Comparison of ENCODE assay signal across 8 cellular contexts in genomic region chr10:102394801-102395676, GRCh38. TPM values are rescaled to one million over a fixed set of nuclear protein-coding genes. Genes with fewer than 3 reads are reported as not detected.
A peak's percentile ranks its signal among the peaks of the same experiment; 100 is the strongest.
DNase-seq lines count a peak whose midpoint lies in the region; ATAC-seq and TF ChIP-seq lines count a peak whose summit lies in the region.

No MANE protein-coding gene starts in this region.

- POLR2A ChIA-PET in activated CD4-positive, alpha-beta T cell treated with anti-CD3 and anti-CD28 coated beads, Interleukin-2, amount 10 ng/mL, durations not matched to agents 7 days and 5 days (lab: Charles Lee) = interaction anchor here (0.6 kb wide), 2 partner anchors 55 to 1097 kb away, joined by 3 to 5 read pairs; no protein-coding TSS in a partner anchor

- peaks cover 51% of the 10 kb centered on the region for H3K4me1 Mint-ChIP-seq in activated CD4-positive, alpha-beta T cell treated with anti-CD3 and anti-CD28 coated beads, Interleukin-2, amount 10 ng/mL, durations not matched to agents 7 days and 5 days

- CTCF ChIA-PET in activated CD4-positive, alpha-beta T cell treated with anti-CD3 and anti-CD28 coated beads, Interleukin-2, amount 10 ng/mL, durations not matched to agents 7 days and 5 days (lab: Charles Lee) = interaction anchor here (0.7 to 9.2 kb wide), 22 partner anchors 8 to 244 kb away, joined by 3 to 118 read pairs (median 9); partner anchors contain the start of genes ACTR1A, CUEDC2, ELOVL3 and FBXL15

- DNase-seq in GM12864 (ENCODE audit: low read depth) (peak; percentile 55), NCI-H2196 (lab: John Stamatoyannopoulos, UW; ENCODE audit: unreplicated experiment) (peak; percentile 64), coronary artery (ENCODE audit: low spot score) (peak; percentile 93), left lobe of liver (ENCODE audit: low spot score) (peak; percentile 88), NCI-H524 treated with DMSO at 0.1 percent for 48 hours (lab: John Stamatoyannopoulos, UW) (no peak)
- DNase-seq in activated CD4-positive, alpha-beta T cell treated with anti-CD3 and anti-CD28 coated beads, Interleukin-2, amount 10 ng/mL, durations not matched to agents 7 days and 5 days = peak; percentile 89
- peak; percentile 93 to 94 for DNase-seq in stimulated activated CD4-positive, alpha-beta T cell treated with anti-CD3 and anti-CD28 coated beads, Interleukin-1b, Interleukin-23, amount 100 ng/mL, for 4 hours (ENCODE audit: low read depth in 2 of 2)

- peak overlapping the region; percentile 70 for H3K4me3 ChIP-seq in GM12864 (ENCODE audit: low read depth, low read length)
- H3K4me3 ChIP-seq in coronary artery = peak overlapping the region; percentile 90

- peak overlapping the region; percentile 97 to 98 for H3K27ac ChIP-seq in coronary artery

- ATAC-seq in HG02763 (IDR thresholded peaks at IDR 0.05; ENCODE audit: unreplicated experiment) (peak; percentile 25), left lobe of liver (peak; percentile 70)

- peak overlapping the region; percentile 96 for H3K27ac Mint-ChIP-seq in activated CD4-positive, alpha-beta T cell treated with anti-CD3 and anti-CD28 coated beads, Interleukin-2, amount 10 ng/mL, durations not matched to agents 7 days and 5 days

- no peaks in the 10 kb centered on the region for H3K9me3 Mint-ChIP-seq in activated CD4-positive, alpha-beta T cell treated with anti-CD3 and anti-CD28 coated beads, Interleukin-2, amount 10 ng/mL, durations not matched to agents 7 days and 5 days

- no peak for TF ChIP-seq CTCF in GM12864 (IDR thresholded peaks at IDR 0.05; ENCODE audit: low read depth, low read length, missing control alignments)
- no peak for TF ChIP-seq CTCF in coronary artery (IDR thresholded peaks at IDR 0.05)

- peak overlapping the region; percentile 92 for H3K4me3 Mint-ChIP-seq in activated CD4-positive, alpha-beta T cell treated with anti-CD3 and anti-CD28 coated beads, Interleukin-2, amount 10 ng/mL, durations not matched to agents 7 days and 5 days

- H3K36me3 Mint-ChIP-seq in activated CD4-positive, alpha-beta T cell treated with anti-CD3 and anti-CD28 coated beads, Interleukin-2, amount 10 ng/mL, durations not matched to agents 7 days and 5 days (ENCODE audit: low read depth) = peaks cover 23% of the 10 kb centered on the region

- no peaks in the 10 kb centered on the region for H3K27me3 Mint-ChIP-seq in activated CD4-positive, alpha-beta T cell treated with anti-CD3 and anti-CD28 coated beads, Interleukin-2, amount 10 ng/mL, durations not matched to agents 7 days and 5 days

RNA-seq across cellular contexts. Expression of gene NFKB2, which starts 0.5 kb away (rescaled TPM):
- total RNA-seq in activated CD4-positive, alpha-beta T cell treated with anti-CD3 and anti-CD28 coated beads, Interleukin-2, amount 10 ng/mL, durations not matched to agents 7 days and 5 days = 10 to 100 TPM; 74.8 to 81.8 TPM
- total RNA-seq in left lobe of liver = 9.0 TPM

RNA-seq across cellular contexts. Expression of gene PSD, which starts 23.5 kb away (rescaled TPM):
- total RNA-seq in activated CD4-positive, alpha-beta T cell treated with anti-CD3 and anti-CD28 coated beads, Interleukin-2, amount 10 ng/mL, durations not matched to agents 7 days and 5 days = 1 to 10 TPM; 1.4 to 1.6 TPM
- 7.0 TPM for total RNA-seq in left lobe of liver

RNA-seq across cellular contexts. Expression of gene FBXL15, which starts 25.6 kb away (rescaled TPM):
- 10 to 100 TPM in 1 of 2 experiments, 1 to 10 TPM in 1; 8.7 to 11.2 TPM for total RNA-seq in activated CD4-positive, alpha-beta T cell treated with anti-CD3 and anti-CD28 coated beads, Interleukin-2, amount 10 ng/mL, durations not matched to agents 7 days and 5 days
- 12.7 TPM for total RNA-seq in left lobe of liver

RNA-seq across cellular contexts. Expression of gene CUEDC2, which starts 37.3 kb away (rescaled TPM):
- total RNA-seq in activated CD4-positive, alpha-beta T cell treated with anti-CD3 and anti-CD28 coated beads, Interleukin-2, amount 10 ng/mL, durations not matched to agents 7 days and 5 days = 10 to 100 TPM; 63.6 to 68.9 TPM
- total RNA-seq in left lobe of liver = 23.4 TPM

RNA-seq across cellular contexts. Expression of gene C10orf95, which starts 56.3 kb away (rescaled TPM):
- under 1 TPM in 1 of 2 experiments, not detected in 1; 0.17 TPM for total RNA-seq in activated CD4-positive, alpha-beta T cell treated with anti-CD3 and anti-CD28 coated beads, Interleukin-2, amount 10 ng/mL, durations not matched to agents 7 days and 5 days
- not detected for total RNA-seq in left lobe of liver
